ENCODE assay signal across 14 cellular contexts in the genomic region with DNA sequence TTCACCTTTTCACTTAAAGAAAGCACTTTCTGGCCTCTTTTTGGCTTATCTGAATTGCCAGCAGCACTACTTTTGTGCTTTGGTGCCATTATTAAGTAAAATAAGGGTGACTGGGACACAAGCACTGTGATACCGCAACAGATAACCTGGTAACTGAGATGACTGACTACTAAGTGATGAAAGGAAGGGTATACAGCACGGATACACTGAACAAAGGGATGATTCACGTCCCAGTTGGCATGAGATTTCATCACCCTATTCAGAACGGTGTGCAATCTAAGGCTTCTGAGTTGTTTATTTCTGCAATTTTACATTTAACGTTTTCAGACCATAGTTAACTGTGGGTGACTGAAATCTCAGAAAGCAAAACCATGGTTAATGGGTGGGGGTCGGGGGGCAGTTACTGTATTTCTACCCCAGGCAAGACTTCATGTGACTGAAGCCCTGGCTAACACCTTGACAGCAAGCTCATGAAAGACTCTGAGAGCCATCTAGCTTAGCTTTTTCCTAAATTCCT.
DNase-seq lines count a peak whose midpoint lies in the region; ATAC-seq and TF ChIP-seq lines count a peak whose summit lies in the region.
"Had no signal": no experiment of that assay in that cellular context is flagged by ENCODE, and none has a peak within 500 bp of the region (broad histone marks: within the 10 kb centered on the region; RNA-seq: fewer than 3 reads in every experiment).

No MANE protein-coding gene starts in this region.

- no peaks in the 10 kb centered on the region for H3K9me3 ChIP-seq in HAP-1
- H3K9me3 ChIP-seq: vagina had no signal

- intact Hi-C loops in activated CD8-positive, alpha-beta T cell treated with anti-CD3 and anti-CD28 coated beads for 36 hours (cut with micrococcal nuclease): no loop called here

- peaks cover 3% of the 10 kb centered on the region for H3K27me3 Mint-ChIP-seq in activated CD8-positive, alpha-beta T cell treated with anti-CD3 and anti-CD28 coated beads for 36 hours

- in situ Hi-C loops in HAP-1 (cut with MboI; ENCODE audit: low sequenced_read_pairs): no loop called here

- no peak for TF ChIP-seq CTCF in fibroblast of pulmonary artery (IDR thresholded peaks at IDR 0.05; ENCODE audit: low read length, missing control alignments)
- no peak for TF ChIP-seq CTCF in activated CD8-positive, alpha-beta T cell treated with anti-CD3 and anti-CD28 coated beads for 36 hours (IDR thresholded peaks at IDR 0.05)

- H3K9me3 Mint-ChIP-seq in activated CD8-positive, alpha-beta T cell treated with anti-CD3 and anti-CD28 coated beads for 36 hours: no peaks in the 10 kb centered on the region
- H3K9me3 Mint-ChIP-seq: IgD-negative memory B cell had no signal

- DNase-seq in COLO829 (ENCODE audit: low spot score) (peak; percentile 69), M059J (ENCODE audit: low read depth) (peak; percentile 90), SW480 (ENCODE audit: low spot score) (peak; percentile 99), fibroblast of pulmonary artery (ENCODE audit: low read depth) (peak; percentile 78), NCI-H2107 (lab: John Stamatoyannopoulos, UW) (no peak), HAP-1 (ENCODE audit: low spot score in 2 of 2) (no peak)
- DNase-seq in activated CD8-positive, alpha-beta T cell treated with anti-CD3 and anti-CD28 coated beads for 36 hours: no peak
- DNase-seq: activated CD8-positive, alpha-beta memory T cell treated with anti-CD3 and anti-CD28 coated beads, Interleukin-2, amount 50 U/mL, for 48 hours had no signal

- H3K27me3 ChIP-seq in HAP-1 (ENCODE audit: low read depth): peaks cover 2% of the 10 kb centered on the region
- H3K27me3 ChIP-seq: vagina had no signal

- POLR2A ChIA-PET in activated CD8-positive, alpha-beta T cell treated with anti-CD3 and anti-CD28 coated beads for 36 hours (lab: Charles Lee): no interaction called here

- CTCF ChIA-PET in activated CD8-positive, alpha-beta T cell treated with anti-CD3 and anti-CD28 coated beads for 36 hours (lab: Charles Lee): no interaction called here

- no peak overlapping the region for H3K4me3 ChIP-seq in fibroblast of pulmonary artery (replicated peaks; ENCODE audit: low read depth, low read length)
- H3K4me3 ChIP-seq in HAP-1: no peak overlapping the region
- H3K4me3 ChIP-seq: cardiac muscle cell, GM12878, vagina had no signal

- H3K36me3 Mint-ChIP-seq in activated CD8-positive, alpha-beta T cell treated with anti-CD3 and anti-CD28 coated beads for 36 hours (ENCODE audit: low read depth): no peaks in the 10 kb centered on the region
- H3K36me3 Mint-ChIP-seq: IgD-negative memory B cell had no signal

- H3K4me3 Mint-ChIP-seq in activated CD8-positive, alpha-beta T cell treated with anti-CD3 and anti-CD28 coated beads for 36 hours: no peak overlapping the region
- H3K4me3 Mint-ChIP-seq: IgD-negative memory B cell had no signal

- ATAC-seq in activated CD8-positive, alpha-beta T cell treated with anti-CD3 and anti-CD28 coated beads for 36 hours: no peak
- ATAC-seq in HG03521 (IDR thresholded peaks at IDR 0.05; ENCODE audit: unreplicated experiment): no peak
- ATAC-seq: GM12878, sciatic nerve had no signal

- no peaks in the 10 kb centered on the region for H3K4me1 ChIP-seq in HAP-1
- H3K4me1 ChIP-seq: vagina had no signal

- H3K4me1 Mint-ChIP-seq in activated CD8-positive, alpha-beta T cell treated with anti-CD3 and anti-CD28 coated beads for 36 hours (ENCODE audit: low read depth): no peaks in the 10 kb centered on the region
- H3K4me1 Mint-ChIP-seq: IgD-negative memory B cell had no signal

- no peaks in the 10 kb centered on the region for H3K36me3 ChIP-seq in HAP-1 (replicated peaks)
- H3K36me3 ChIP-seq: cardiac muscle cell, vagina had no signal

- no peak overlapping the region for H3K27ac Mint-ChIP-seq in activated CD8-positive, alpha-beta T cell treated with anti-CD3 and anti-CD28 coated beads for 36 hours
- H3K27ac Mint-ChIP-seq: IgD-negative memory B cell had no signal

Comparison
In these comparisons a context has a peak if more than half of its experiments do, and no peak if none do; other contexts are left out.
1. DNase-seq: peak in COLO829 (single experiment), M059J (single experiment), SW480 (single experiment) and fibroblast of pulmonary artery (single experiment); none in activated CD8-positive, alpha-beta T cell treated with anti-CD3 and anti-CD28 coated beads for 36 hours (single experiment), NCI-H2107 (single experiment) and HAP-1 (0 of 2).